Comparison of ENCODE assay signal across 1 cellular context in the genomic region with DNA sequence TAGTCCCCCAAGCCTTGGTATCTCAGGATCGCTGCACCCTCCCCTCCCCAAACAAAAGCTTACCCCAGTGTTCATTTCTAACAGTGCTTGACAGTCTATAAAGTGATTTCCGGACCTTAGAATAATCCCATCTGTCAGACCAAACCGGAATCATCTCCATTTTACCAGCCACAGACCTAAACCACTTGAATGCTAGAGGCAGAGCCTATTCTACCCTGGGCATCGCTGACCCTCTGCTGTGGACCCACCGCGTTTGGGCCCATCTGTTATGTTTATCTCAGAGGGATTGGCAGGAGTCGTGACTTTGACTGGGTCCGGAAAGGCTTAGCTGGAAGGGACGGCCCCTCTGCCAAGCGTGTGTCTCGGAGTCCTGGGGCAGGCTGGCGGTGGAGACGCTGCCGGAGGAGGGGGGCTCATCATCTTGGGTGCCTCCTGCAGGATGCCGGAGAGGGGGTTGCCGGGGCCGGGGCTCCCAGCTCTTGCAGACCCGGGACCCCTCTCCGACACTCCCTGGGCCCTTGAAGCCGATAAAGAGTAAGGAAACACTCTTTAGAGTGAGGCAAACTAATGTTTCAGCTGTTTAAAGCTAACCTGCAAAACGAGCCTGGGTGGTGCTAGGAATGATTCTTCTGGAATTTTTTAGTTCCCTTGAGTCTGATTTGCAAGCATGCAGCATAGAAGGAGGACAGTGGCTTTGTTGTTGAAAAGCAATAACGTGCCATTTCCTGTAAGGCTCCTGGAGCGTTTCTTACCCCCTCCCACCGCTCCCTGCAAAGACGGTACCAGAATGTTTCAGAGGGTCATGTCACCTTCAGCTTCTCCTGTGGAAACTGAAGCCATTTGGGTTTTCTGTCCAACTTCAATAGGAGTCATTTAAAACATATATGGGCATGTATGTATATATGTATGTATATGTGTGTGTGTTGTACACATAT.
TF ChIP-seq lines count a peak whose summit lies in the region.

No MANE protein-coding gene starts in this region.

TF ChIP-seq in endothelial cell of umbilical vein, 7 proteins besides CTCF, POLR2A, EP300 and RAD21:
- TF ChIP-seq FOS (IDR thresholded peaks at IDR 0.05; ENCODE audit: borderline replicate concordance, insufficient read depth, low read length) (no peak), MYC (IDR thresholded peaks at IDR 0.05; ENCODE audit: low read depth, low read length) (no peak), EZH2 (IDR thresholded peaks at IDR 0.05; ENCODE audit: borderline replicate concordance, low read depth, low read length, severe bottlenecking) (no peak), GATA2 (IDR thresholded peaks at IDR 0.05; ENCODE audit: insufficient read depth, insufficient read length, low read depth, low read length) (no peak), JUN (IDR thresholded peaks at IDR 0.05; ENCODE audit: borderline replicate concordance, insufficient read depth, insufficient read length, low read depth) (no peak), POLR2AphosphoS5 (IDR thresholded peaks at IDR 0.05; ENCODE audit: insufficient read depth, low read depth, low read length) (no peak)
- TF ChIP-seq, protein P1, sequence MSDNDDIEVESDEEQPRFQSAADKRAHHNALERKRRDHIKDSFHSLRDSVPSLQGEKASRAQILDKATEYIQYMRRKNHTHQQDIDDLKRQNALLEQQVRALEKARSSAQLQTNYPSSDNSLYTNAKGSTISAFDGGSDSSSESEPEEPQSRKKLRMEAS (IDR thresholded peaks at IDR 0.05; ENCODE audit: insufficient read depth, insufficient read length): no peak
